8 cellular contexts compared by ENCODE assay signal in the genomic region with DNA sequence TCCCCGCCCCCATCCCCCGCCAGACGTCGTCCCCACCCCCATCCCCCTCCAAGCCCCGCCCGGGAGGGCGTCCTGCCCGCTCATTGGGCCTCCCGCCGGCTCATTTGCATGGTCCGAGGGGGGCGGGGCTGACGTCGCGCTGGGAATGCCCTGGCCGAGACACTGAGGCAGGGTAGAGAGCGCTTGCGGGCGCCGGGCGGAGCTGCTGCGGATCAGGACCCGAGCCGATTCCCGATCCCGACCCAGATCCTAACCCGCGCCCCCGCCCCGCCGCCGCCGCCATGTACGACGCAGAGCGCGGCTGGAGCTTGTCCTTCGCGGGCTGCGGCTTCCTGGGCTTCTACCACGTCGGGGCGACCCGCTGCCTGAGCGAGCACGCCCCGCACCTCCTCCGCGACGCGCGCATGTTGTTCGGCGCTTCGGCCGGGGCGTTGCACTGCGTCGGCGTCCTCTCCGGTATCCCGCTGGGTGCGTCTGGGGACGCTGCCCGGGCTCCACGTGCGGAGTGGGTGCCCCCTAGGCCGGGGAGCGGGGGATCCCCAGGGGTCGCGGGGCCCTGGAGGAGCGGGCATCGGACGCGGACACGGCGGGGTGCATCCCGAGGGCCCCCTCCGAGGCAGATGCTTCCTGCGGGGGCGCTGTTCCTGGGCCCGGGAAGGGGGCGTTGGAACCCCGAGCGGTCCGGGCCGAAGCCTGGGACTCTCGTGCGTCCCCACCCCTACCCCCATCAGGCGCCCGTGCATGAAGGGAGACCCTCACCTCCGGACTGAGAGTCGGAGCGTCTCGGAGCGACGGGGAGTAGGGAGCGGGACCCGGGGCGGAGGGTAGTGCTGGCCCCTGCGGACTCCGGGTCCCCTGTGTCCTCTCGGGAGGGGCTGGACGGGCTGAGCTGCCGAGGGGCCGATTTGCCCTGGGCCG. TPM values are rescaled to one million over a fixed set of nuclear protein-coding genes. Genes with fewer than 3 reads are reported as not detected.
DNase-seq lines count a peak whose midpoint lies in the region; ATAC-seq and TF ChIP-seq lines count a peak whose summit lies in the region.

A gene with protein sequence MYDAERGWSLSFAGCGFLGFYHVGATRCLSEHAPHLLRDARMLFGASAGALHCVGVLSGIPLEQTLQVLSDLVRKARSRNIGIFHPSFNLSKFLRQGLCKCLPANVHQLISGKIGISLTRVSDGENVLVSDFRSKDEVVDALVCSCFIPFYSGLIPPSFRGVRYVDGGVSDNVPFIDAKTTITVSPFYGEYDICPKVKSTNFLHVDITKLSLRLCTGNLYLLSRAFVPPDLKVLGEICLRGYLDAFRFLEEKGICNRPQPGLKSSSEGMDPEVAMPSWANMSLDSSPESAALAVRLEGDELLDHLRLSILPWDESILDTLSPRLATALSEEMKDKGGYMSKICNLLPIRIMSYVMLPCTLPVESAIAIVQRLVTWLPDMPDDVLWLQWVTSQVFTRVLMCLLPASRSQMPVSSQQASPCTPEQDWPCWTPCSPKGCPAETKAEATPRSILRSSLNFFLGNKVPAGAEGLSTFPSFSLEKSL (plus strand): TSS at position 175 of the 918 bp plus-strand sequence. CDS start 107 bp downstream, at position 282.

- H3K27me3 ChIP-seq in lung (ENCODE audit: control insufficient read depth, insufficient read depth) = no peaks in the 10 kb centered on the region

- TF ChIP-seq CTCF in AG09309 (IDR thresholded peaks at IDR 0.05; ENCODE audit: control insufficient read depth, insufficient read depth, low read depth, low read length, missing control alignments) (peak; percentile 30), HEK293 (tag by site-specific recombination; IDR thresholded peaks at IDR 0.05) (peak; percentile 89), lung (IDR thresholded peaks at IDR 0.05; ENCODE audit: control extremely low read depth, extremely low read depth) (no peak)

- H3K27ac ChIP-seq in HEK293 (ENCODE audit: extremely low read depth, low read depth, low read length) (peak within 1 kb of the TSS; percentile 55; the same call in 1 of the 2 replicates), lung (ENCODE audit: low read depth in 1 of 2, low read length in 1 of 2) (no peak within 1 kb of the TSS)

- H3K36me3 ChIP-seq in HEK293 (ENCODE audit: control insufficient read depth in 2 of 2, insufficient read depth in 1 of 2, low read length in 2 of 2) (no peaks in the 10 kb centered on the region), lung (ENCODE audit: control insufficient read depth in 2 of 2, insufficient read depth in 2 of 2, low read length in 2 of 2) (no peaks in the 10 kb centered on the region)

- H3K4me3 ChIP-seq in AG09309 (ENCODE audit: control insufficient read depth, low read depth, low read length) (peak within 1 kb of the TSS; percentile 46), HEK293 (ENCODE audit: low read depth, low read length) (peak within 1 kb of the TSS; percentile 49), lung (peak within 1 kb of the TSS; percentile 42)

- POLR2A ChIA-PET in HEK293 (lab: Yijun Ruan, JAX) = interaction anchor here (0.7 to 1.1 kb wide), 4 partner anchors 9 to 31 kb away, joined by 3 to 4 read pairs (median 4); a partner anchor contains a TSS

- DNase-seq in AG09309 (ENCODE audit: low read depth) (no peak), NCI-H774 (lab: John Stamatoyannopoulos, UW) (peak; percentile 64), lung (ENCODE audit: low spot score) (peak; percentile 88)
- peak; percentile 90 for DNase-seq in activated CD8-positive, alpha-beta memory T cell treated with anti-CD3 and anti-CD28 coated beads for 24 hours
- DNase-seq in effector CD4-positive, alpha-beta T cell = peak; percentile 55
- DNase-seq in stimulated activated CD4-positive, alpha-beta T cell treated with anti-CD3 and anti-CD28 coated beads, Interleukin-4, amount 100 ng/mL, for 24 hours = peak; percentile 79

- 2 to 3% methylated on average over 80 to 106 of the region's 107 CpGs for WGBS in lung, 2 donors

- CTCF ChIA-PET in HEK293 (lab: Yijun Ruan, JAX) = interaction anchor here (1.1 to 1.3 kb wide), 2 partner anchors 22 to 39 kb away, joined by 4 to 6 read pairs; no protein-coding TSS in a partner anchor

- H3K4me1 ChIP-seq in HEK293 (ENCODE audit: control insufficient read depth, insufficient read depth, low read length) (peaks cover 3% of the 10 kb centered on the region; the same call in 1 of the 2 replicates), lung (ENCODE audit: control insufficient read depth in 2 of 2, insufficient read depth in 2 of 2, low read length in 2 of 2) (peaks cover 0 to 6% of the 10 kb centered on the region in 2 donors)

- ATAC-seq in lung (ENCODE audit: insufficient read depth, low FRiP score) (peak; percentile 91), GM18907 (IDR thresholded peaks at IDR 0.05; ENCODE audit: unreplicated experiment) (no peak)

- no peaks in the 10 kb centered on the region for H3K9me3 ChIP-seq in HEK293 (ENCODE audit: control insufficient read depth, insufficient read depth, low read depth, low read length)
- no peaks in the 10 kb centered on the region for H3K9me3 ChIP-seq in lung (ENCODE audit: control insufficient read depth in 2 of 2, insufficient read depth in 1 of 2, low read length in 1 of 2)

TF ChIP-seq in HEK293, 187 proteins besides CTCF, POLR2A, EP300 and RAD21 (continues in another document):
- TF ChIP-seq ZNF335 (tag by site-specific recombination; conservative IDR thresholded peaks at IDR 0.05) (peak; percentile 80), ZNF366 (tag by site-specific recombination; conservative IDR thresholded peaks at IDR 0.05) (no peak), ZNF658 (tag by site-specific recombination; IDR thresholded peaks at IDR 0.05) (no peak), ZNF266 (tag by site-specific recombination; IDR thresholded peaks at IDR 0.05; ENCODE audit: low read depth) (no peak), SP7 (tag by site-specific recombination; IDR thresholded peaks at IDR 0.05) (peak; percentile 59), ZNF549 (tag by site-specific recombination; IDR thresholded peaks at IDR 0.05) (no peak), SCRT2 (tag by site-specific recombination; IDR thresholded peaks at IDR 0.05) (no peak)
- TF ChIP-seq, protein P1, sequence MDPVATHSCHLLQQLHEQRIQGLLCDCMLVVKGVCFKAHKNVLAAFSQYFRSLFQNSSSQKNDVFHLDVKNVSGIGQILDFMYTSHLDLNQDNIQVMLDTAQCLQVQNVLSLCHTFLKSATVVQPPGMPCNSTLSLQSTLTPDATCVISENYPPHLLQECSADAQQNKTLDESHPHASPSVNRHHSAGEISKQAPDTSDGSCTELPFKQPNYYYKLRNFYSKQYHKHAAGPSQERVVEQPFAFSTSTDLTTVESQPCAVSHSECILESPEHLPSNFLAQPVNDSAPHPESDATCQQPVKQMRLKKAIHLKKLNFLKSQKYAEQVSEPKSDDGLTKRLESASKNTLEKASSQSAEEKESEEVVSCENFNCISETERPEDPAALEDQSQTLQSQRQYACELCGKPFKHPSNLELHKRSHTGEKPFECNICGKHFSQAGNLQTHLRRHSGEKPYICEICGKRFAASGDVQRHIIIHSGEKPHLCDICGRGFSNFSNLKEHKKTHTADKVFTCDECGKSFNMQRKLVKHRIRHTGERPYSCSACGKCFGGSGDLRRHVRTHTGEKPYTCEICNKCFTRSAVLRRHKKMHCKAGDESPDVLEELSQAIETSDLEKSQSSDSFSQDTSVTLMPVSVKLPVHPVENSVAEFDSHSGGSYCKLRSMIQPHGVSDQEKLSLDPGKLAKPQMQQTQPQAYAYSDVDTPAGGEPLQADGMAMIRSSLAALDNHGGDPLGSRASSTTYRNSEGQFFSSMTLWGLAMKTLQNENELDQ (tag by site-specific recombination; IDR thresholded peaks at IDR 0.05; ENCODE audit: low read depth) = no peak
- TF ChIP-seq, protein P2, sequence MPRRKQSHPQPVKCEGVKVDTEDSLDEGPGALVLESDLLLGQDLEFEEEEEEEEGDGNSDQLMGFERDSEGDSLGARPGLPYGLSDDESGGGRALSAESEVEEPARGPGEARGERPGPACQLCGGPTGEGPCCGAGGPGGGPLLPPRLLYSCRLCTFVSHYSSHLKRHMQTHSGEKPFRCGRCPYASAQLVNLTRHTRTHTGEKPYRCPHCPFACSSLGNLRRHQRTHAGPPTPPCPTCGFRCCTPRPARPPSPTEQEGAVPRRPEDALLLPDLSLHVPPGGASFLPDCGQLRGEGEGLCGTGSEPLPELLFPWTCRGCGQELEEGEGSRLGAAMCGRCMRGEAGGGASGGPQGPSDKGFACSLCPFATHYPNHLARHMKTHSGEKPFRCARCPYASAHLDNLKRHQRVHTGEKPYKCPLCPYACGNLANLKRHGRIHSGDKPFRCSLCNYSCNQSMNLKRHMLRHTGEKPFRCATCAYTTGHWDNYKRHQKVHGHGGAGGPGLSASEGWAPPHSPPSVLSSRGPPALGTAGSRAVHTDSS (tag by site-specific recombination; IDR thresholded peaks at IDR 0.05) = no peak
- TF ChIP-seq, protein P3, sequence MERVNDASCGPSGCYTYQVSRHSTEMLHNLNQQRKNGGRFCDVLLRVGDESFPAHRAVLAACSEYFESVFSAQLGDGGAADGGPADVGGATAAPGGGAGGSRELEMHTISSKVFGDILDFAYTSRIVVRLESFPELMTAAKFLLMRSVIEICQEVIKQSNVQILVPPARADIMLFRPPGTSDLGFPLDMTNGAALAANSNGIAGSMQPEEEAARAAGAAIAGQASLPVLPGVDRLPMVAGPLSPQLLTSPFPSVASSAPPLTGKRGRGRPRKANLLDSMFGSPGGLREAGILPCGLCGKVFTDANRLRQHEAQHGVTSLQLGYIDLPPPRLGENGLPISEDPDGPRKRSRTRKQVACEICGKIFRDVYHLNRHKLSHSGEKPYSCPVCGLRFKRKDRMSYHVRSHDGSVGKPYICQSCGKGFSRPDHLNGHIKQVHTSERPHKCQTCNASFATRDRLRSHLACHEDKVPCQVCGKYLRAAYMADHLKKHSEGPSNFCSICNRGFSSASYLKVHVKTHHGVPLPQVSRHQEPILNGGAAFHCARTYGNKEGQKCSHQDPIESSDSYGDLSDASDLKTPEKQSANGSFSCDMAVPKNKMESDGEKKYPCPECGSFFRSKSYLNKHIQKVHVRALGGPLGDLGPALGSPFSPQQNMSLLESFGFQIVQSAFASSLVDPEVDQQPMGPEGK (tag by site-specific recombination; IDR thresholded peaks at IDR 0.05) = peak; percentile 68; the same call in 1 of the 2 replicates
- TF ChIP-seq, protein P4, sequence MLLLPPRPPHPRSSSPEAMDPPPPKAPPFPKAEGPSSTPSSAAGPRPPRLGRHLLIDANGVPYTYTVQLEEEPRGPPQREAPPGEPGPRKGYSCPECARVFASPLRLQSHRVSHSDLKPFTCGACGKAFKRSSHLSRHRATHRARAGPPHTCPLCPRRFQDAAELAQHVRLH (tag by site-specific recombination; IDR thresholded peaks at IDR 0.05) = no peak

RNA-seq across cellular contexts. Expression of the gene that starts here (rescaled TPM):
- total RNA-seq in lung = 1 to 10 TPM in 1 of 2 donors, under 1 TPM in 1; 0.88 to 2.2 TPM
- polyA plus RNA-seq in lung = 1 to 10 TPM in 1 of 2 donors, under 1 TPM in 1; 0.41 to 1.1 TPM
